In the genomic region with DNA sequence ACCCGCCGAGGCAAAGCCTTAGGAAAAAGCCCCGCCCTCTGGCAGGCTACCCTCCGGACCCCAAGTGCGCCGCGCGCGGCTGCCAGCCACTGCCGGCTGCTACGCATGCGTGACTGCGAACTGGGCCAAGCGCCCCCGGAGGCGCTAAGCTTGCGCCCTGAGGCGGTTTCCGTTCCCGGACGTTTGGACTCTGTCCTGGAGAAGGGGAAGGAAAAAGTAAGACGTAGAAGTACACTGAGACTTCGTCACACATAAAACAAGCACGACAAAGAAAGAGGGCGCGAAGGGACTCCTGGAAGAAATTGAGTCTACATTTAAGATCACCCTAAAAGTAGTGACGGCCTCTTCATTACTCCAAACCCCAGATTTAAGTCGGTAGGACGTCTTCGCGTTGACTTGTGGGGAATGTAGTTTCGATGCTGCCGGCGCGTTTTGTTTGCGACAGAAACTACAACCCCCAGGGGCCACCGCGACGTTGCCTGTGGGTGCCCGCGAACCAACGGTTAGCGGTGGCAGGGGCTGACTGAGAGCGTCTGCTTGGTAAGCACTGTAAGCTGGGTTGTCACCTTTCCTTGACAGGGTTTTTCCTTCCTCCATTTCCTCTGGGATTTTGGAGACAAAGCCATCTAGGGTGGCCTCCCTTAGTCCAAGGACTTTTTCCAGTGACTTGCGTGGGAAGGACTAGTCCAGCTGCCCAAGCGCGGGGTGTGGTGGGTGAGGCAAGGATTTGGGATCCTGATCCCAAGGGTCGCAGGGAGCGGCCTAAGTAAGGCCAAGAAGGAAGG, we compare ENCODE assay signal across 8 cellular contexts. TPM values are rescaled to one million over a fixed set of nuclear protein-coding genes. Genes with fewer than 3 reads are reported as not detected.
A peak's percentile ranks its signal among the peaks of the same experiment; 100 is the strongest.
DNase-seq lines count a peak whose midpoint lies in the region; ATAC-seq and TF ChIP-seq lines count a peak whose summit lies in the region.

CEP57L1 (plus strand) TSS at position 472 of the 785 bp plus-strand sequence. CDS start 49,715 bp downstream, outside the sequence.

- peak within 1 kb of the TSS; percentile 84 for H3K4me3 ChIP-seq in epithelial cell of proximal tubule (ENCODE audit: low read depth, low read length)

- peak within 1 kb of the TSS; percentile 100 for H3K27ac Mint-ChIP-seq in activated T-cell treated with anti-CD3 and anti-CD28 coated beads, Interleukin-2, amount 50 U/mL, for 24 hours

- peak; percentile 74 for ATAC-seq in GM21576 (IDR thresholded peaks at IDR 0.05; ENCODE audit: unreplicated experiment)

- no peak for TF ChIP-seq RAD21 in Ishikawa (IDR thresholded peaks at IDR 0.05; ENCODE audit: low read depth)

- no peak for TF ChIP-seq CTCF in epithelial cell of proximal tubule (conservative IDR thresholded peaks at IDR 0.05; ENCODE audit: low read depth, low read length)

- DNase-seq in DMS53 (lab: John Stamatoyannopoulos, UW): peak; percentile 97
- DNase-seq in activated T-cell treated with anti-CD3 and anti-CD28 coated beads, Interleukin-2, amount 50 U/mL, for 24 hours: peak; percentile 95
- DNase-seq in epithelial cell of proximal tubule (ENCODE audit: low read depth): peak; percentile 88
- DNase-seq in mucosa of gallbladder (ENCODE audit: low spot score): peak; percentile 97
- peak; percentile 89 to 92 for DNase-seq in stimulated activated CD8-positive, alpha-beta memory T cell treated with anti-CD3 and anti-CD28 coated beads, Interleukin-4, amount 100 ng/mL, for 4 hours (ENCODE audit: low read depth in 2 of 2, low spot score in 1 of 2)

- peaks cover 47% of the 10 kb centered on the region for H3K4me1 Mint-ChIP-seq in activated T-cell treated with anti-CD3 and anti-CD28 coated beads, Interleukin-2, amount 50 U/mL, for 24 hours (ENCODE audit: low read depth)

- TF ChIP-seq EP300 in Ishikawa (IDR thresholded peaks at IDR 0.05; ENCODE audit: borderline replicate concordance): no peak

- no peaks in the 10 kb centered on the region for H3K27me3 Mint-ChIP-seq in activated T-cell treated with anti-CD3 and anti-CD28 coated beads, Interleukin-2, amount 50 U/mL, for 24 hours

- no peaks in the 10 kb centered on the region for H3K9me3 Mint-ChIP-seq in activated T-cell treated with anti-CD3 and anti-CD28 coated beads, Interleukin-2, amount 50 U/mL, for 24 hours

- H3K4me3 Mint-ChIP-seq in activated T-cell treated with anti-CD3 and anti-CD28 coated beads, Interleukin-2, amount 50 U/mL, for 24 hours: peak within 1 kb of the TSS; percentile 95

- peaks cover 26% of the 10 kb centered on the region for H3K36me3 Mint-ChIP-seq in activated T-cell treated with anti-CD3 and anti-CD28 coated beads, Interleukin-2, amount 50 U/mL, for 24 hours (ENCODE audit: low read depth)

TF ChIP-seq in Ishikawa, 13 proteins besides CTCF, POLR2A, EP300 and RAD21 (continues in another document):
- TF ChIP-seq NFIC (IDR thresholded peaks at IDR 0.05): no peak; the same call in 1 of the 2 replicates
- TF ChIP-seq, protein P1, sequence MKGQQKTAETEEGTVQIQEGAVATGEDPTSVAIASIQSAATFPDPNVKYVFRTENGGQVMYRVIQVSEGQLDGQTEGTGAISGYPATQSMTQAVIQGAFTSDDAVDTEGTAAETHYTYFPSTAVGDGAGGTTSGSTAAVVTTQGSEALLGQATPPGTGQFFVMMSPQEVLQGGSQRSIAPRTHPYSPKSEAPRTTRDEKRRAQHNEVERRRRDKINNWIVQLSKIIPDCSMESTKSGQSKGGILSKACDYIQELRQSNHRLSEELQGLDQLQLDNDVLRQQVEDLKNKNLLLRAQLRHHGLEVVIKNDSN (IDR thresholded peaks at IDR 0.05): no peak; the same call in 1 of the 2 replicates
- TF ChIP-seq CREB1 (IDR thresholded peaks at IDR 0.05; ENCODE audit: low read depth): peak; percentile 92
- TF ChIP-seq CEBPB (IDR thresholded peaks at IDR 0.05): 0 out of 2 replicates have a peak, but pooled peaks have one; percentile 1
- no peak for TF ChIP-seq FOXM1 (IDR thresholded peaks at IDR 0.05; ENCODE audit: borderline replicate concordance, low read depth)
- TF ChIP-seq YY1 (IDR thresholded peaks at IDR 0.05; ENCODE audit: low read depth): peak; percentile 46; the same call in 1 of the 2 replicates
- peak; percentile 58 for TF ChIP-seq TCF12 (IDR thresholded peaks at IDR 0.05; ENCODE audit: low read depth)
- TF ChIP-seq EGR1 (IDR thresholded peaks at IDR 0.05): no peak
- peak; percentile 47 for TF ChIP-seq TAF1 (IDR thresholded peaks at IDR 0.05; ENCODE audit: low read depth)
- TF ChIP-seq ZBTB7A (IDR thresholded peaks at IDR 0.05; ENCODE audit: low read depth): no peak; the same call in none of the 2 replicates
- TF ChIP-seq, protein P2, sequence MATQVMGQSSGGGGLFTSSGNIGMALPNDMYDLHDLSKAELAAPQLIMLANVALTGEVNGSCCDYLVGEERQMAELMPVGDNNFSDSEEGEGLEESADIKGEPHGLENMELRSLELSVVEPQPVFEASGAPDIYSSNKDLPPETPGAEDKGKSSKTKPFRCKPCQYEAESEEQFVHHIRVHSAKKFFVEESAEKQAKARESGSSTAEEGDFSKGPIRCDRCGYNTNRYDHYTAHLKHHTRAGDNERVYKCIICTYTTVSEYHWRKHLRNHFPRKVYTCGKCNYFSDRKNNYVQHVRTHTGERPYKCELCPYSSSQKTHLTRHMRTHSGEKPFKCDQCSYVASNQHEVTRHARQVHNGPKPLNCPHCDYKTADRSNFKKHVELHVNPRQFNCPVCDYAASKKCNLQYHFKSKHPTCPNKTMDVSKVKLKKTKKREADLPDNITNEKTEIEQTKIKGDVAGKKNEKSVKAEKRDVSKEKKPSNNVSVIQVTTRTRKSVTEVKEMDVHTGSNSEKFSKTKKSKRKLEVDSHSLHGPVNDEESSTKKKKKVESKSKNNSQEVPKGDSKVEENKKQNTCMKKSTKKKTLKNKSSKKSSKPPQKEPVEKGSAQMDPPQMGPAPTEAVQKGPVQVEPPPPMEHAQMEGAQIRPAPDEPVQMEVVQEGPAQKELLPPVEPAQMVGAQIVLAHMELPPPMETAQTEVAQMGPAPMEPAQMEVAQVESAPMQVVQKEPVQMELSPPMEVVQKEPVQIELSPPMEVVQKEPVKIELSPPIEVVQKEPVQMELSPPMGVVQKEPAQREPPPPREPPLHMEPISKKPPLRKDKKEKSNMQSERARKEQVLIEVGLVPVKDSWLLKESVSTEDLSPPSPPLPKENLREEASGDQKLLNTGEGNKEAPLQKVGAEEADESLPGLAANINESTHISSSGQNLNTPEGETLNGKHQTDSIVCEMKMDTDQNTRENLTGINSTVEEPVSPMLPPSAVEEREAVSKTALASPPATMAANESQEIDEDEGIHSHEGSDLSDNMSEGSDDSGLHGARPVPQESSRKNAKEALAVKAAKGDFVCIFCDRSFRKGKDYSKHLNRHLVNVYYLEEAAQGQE (IDR thresholded peaks at IDR 0.05; ENCODE audit: low read depth): no peak

TF ChIP-seq in PFSK-1, 5 proteins besides CTCF, POLR2A, EP300 and RAD21:
- TF ChIP-seq SIN3A (IDR thresholded peaks at IDR 0.05; ENCODE audit: borderline replicate concordance, insufficient read depth, low read length) (peak; percentile 77; the same call in 1 of the 2 replicates), FOXP2 (optimal IDR thresholded peaks at IDR 0.05; ENCODE audit: borderline replicate concordance, extremely low read depth, extremely low read length, insufficient read depth) (peak; percentile 42), TAF1 (IDR thresholded peaks at IDR 0.05; ENCODE audit: borderline replicate concordance, insufficient read depth, low read length) (peak; percentile 71; the same call in 1 of the 2 replicates), POLR2AphosphoS5 (IDR thresholded peaks at IDR 0.05; ENCODE audit: low read depth, low read length) (peak; percentile 85)
- TF ChIP-seq, protein P2 (IDR thresholded peaks at IDR 0.05; ENCODE audit: insufficient read depth in 1 of 2, low read depth in 2 of 2, low read length in 2 of 2): 0 out of 4 replicates have a peak, but pooled peaks of 1 of the 2 experiments have one; percentile 6

RNA-seq across cellular contexts. Expression of gene CEP57L1, which starts in this region (rescaled TPM):
- polyA plus RNA-seq in PFSK-1 (2012; ENCODE audit: insufficient read length, low read depth): 8.4 TPM
- total RNA-seq in epithelial cell of proximal tubule (13.5 and 32.4 TPM in 2 replicates), mucosa of gallbladder (11.5 TPM)

Comparison
In these comparisons a context has a peak if more than half of its experiments do, and no peak if none do; other contexts are left out.
1. Peak in every context shown above with its lines: DNase-seq, ATAC-seq and H3K4me3 ChIP-seq.